Comparison of ENCODE assay signal across 22 cellular contexts in genomic region chr9:120861935-120862334, GRCh38. TPM values are rescaled to one million over a fixed set of nuclear protein-coding genes. Genes with fewer than 3 reads are reported as not detected.
A peak's percentile ranks its signal among the peaks of the same experiment; 100 is the strongest.
DNase-seq lines count a peak whose midpoint lies in the region; ATAC-seq and TF ChIP-seq lines count a peak whose summit lies in the region.
"Had no signal": no experiment of that assay in that cellular context is flagged by ENCODE, and none has a peak within 500 bp of the region (broad histone marks: within the 10 kb centered on the region; RNA-seq: fewer than 3 reads in every experiment).

No MANE protein-coding gene starts in this region.

- POLR2A ChIA-PET in CD8-positive, alpha-beta T cell (lab: Charles Lee), result no interaction called here

- intact Hi-C loops in CD8-positive, alpha-beta T cell (cut with DNase I, micrococcal nuclease), result no loop called here
- intact Hi-C loops in sciatic nerve (cut with DNase I), result loop anchor here (1.0 kb wide), 1 partner anchor 23 kb away; no protein-coding TSS in a partner anchor
- intact Hi-C loops in left lung (cut with DNase I), result no loop called here

- H3K27ac ChIP-seq in CD8-positive, alpha-beta T cell (ENCODE audit: low read depth, low read length), result no peak overlapping the region
- H3K27ac ChIP-seq in left lung, result no peak overlapping the region
- H3K27ac ChIP-seq: BLaER1, GM23248, PC-9 had no signal

- CTCF ChIA-PET in CD8-positive, alpha-beta T cell (lab: Charles Lee), result interaction anchor here (1.0 to 1.6 kb wide), 2 partner anchors 11 to 74 kb away, joined by 3 to 6 read pairs; no protein-coding TSS in a partner anchor

- H3K27me3 ChIP-seq in CD8-positive, alpha-beta T cell (ENCODE audit: insufficient read depth, low read length), result no peaks in the 10 kb centered on the region
- H3K27me3 ChIP-seq in left lung, result no peaks in the 10 kb centered on the region
- H3K27me3 ChIP-seq: BLaER1, MG63 had no signal

- H3K27ac Mint-ChIP-seq in CD8-positive, alpha-beta T cell, result peak overlapping the region; percentile 41
- H3K27ac Mint-ChIP-seq in activated T-helper 17 cell treated with anti-CD3 and anti-CD28 coated beads, Interleukin-2, amount 50 U/mL, for 72 hours, result peak overlapping the region; percentile 74

- H3K4me1 Mint-ChIP-seq in CD8-positive, alpha-beta T cell (ENCODE audit: low read depth), result no peaks in the 10 kb centered on the region
- peaks cover 10% of the 10 kb centered on the region for H3K4me1 Mint-ChIP-seq in activated T-helper 17 cell treated with anti-CD3 and anti-CD28 coated beads, Interleukin-2, amount 50 U/mL, for 72 hours

- ATAC-seq in CD8-positive, alpha-beta T cell, result no peak
- no peak for ATAC-seq in activated T-helper 17 cell treated with anti-CD3 and anti-CD28 coated beads, Interleukin-2, amount 50 U/mL, for 72 hours (replicated peaks)
- ATAC-seq in sciatic nerve (no peak), HG03175 (IDR thresholded peaks at IDR 0.05; ENCODE audit: unreplicated experiment) (no peak), left lung (no peak)

- no peak overlapping the region for H3K4me3 Mint-ChIP-seq in CD8-positive, alpha-beta T cell
- no peak overlapping the region for H3K4me3 Mint-ChIP-seq in activated T-helper 17 cell treated with anti-CD3 and anti-CD28 coated beads, Interleukin-2, amount 50 U/mL, for 72 hours
- H3K4me3 Mint-ChIP-seq: CD4-positive, alpha-beta T cell had no signal

- DNase-seq in activated effector memory CD4-positive, alpha-beta T cell treated with anti-CD3 and anti-CD28 coated beads, Interleukin-2, amount 50 U/mL, for 16 hours, result peak; percentile 22
- DNase-seq in activated effector memory CD4-positive, alpha-beta T cell treated with Interleukin-2 at 50 U/mL for 16 hours, result no peak
- no peak for DNase-seq in CD8-positive, alpha-beta T cell
- DNase-seq in sciatic nerve (ENCODE audit: low spot score), result peak; percentile 12
- DNase-seq in left lung, result no peak
- DNase-seq in CD1c-positive myeloid dendritic cell (ENCODE audit: extremely low spot score), result no peak
- DNase-seq: Caco-2; CD4-positive, alpha-beta T cell; GM23248; KBM-7; MG63; NCI-H2029; NCI-H446; NCI-H524 treated with DMSO at 0.1 percent for 48 hours; NCI-H82; NK-92 treated with Interleukin-12 subunit alpha and Interleukin-12 subunit beta, amount 100 ng/mL, for 24 hours; PC-9; RPMI8226; SHP77 treated with DMSO at 0.1 percent for 48 hours had no signal

- H3K4me3 ChIP-seq in CD8-positive, alpha-beta T cell (ENCODE audit: low read depth, low read length), result no peak overlapping the region
- H3K4me3 ChIP-seq in left lung, result no peak overlapping the region
- H3K4me3 ChIP-seq: BLaER1, GM23248, MG63, PC-9 had no signal

- no peaks in the 10 kb centered on the region for H3K4me1 ChIP-seq in CD8-positive, alpha-beta T cell (ENCODE audit: insufficient read depth, low read length)
- no peaks in the 10 kb centered on the region for H3K4me1 ChIP-seq in left lung
- H3K4me1 ChIP-seq: BLaER1, Caco-2 had no signal

- no peak for TF ChIP-seq CTCF in CD8-positive, alpha-beta T cell (IDR thresholded peaks at IDR 0.05)
- no peak for TF ChIP-seq CTCF in left lung (IDR thresholded peaks at IDR 0.05)

- H3K36me3 Mint-ChIP-seq in CD8-positive, alpha-beta T cell, result peaks cover 83% of the 10 kb centered on the region
- H3K36me3 Mint-ChIP-seq in activated T-helper 17 cell treated with anti-CD3 and anti-CD28 coated beads, Interleukin-2, amount 50 U/mL, for 72 hours (ENCODE audit: low read depth), result peaks cover 95% of the 10 kb centered on the region

- H3K36me3 ChIP-seq in CD8-positive, alpha-beta T cell (ENCODE audit: insufficient read depth, low read length), result peaks cover 76% of the 10 kb centered on the region
- H3K36me3 ChIP-seq in left lung, result peaks cover 0 to 88% of the 10 kb centered on the region in 2 donors

- H3K27me3 Mint-ChIP-seq in CD8-positive, alpha-beta T cell (ENCODE audit: low read depth), result no peaks in the 10 kb centered on the region
- H3K27me3 Mint-ChIP-seq in activated T-helper 17 cell treated with anti-CD3 and anti-CD28 coated beads, Interleukin-2, amount 50 U/mL, for 72 hours, result no peaks in the 10 kb centered on the region
- H3K27me3 Mint-ChIP-seq: CD4-positive, alpha-beta T cell had no signal

- H3K9me3 ChIP-seq in CD8-positive, alpha-beta T cell (ENCODE audit: low read length), result no peaks in the 10 kb centered on the region
- no peaks in the 10 kb centered on the region for H3K9me3 ChIP-seq in left lung
- H3K9me3 ChIP-seq: BLaER1, Caco-2, MG63 had no signal

- no peaks in the 10 kb centered on the region for H3K9me3 Mint-ChIP-seq in CD8-positive, alpha-beta T cell
- H3K9me3 Mint-ChIP-seq in activated T-helper 17 cell treated with anti-CD3 and anti-CD28 coated beads, Interleukin-2, amount 50 U/mL, for 72 hours, result no peaks in the 10 kb centered on the region
- H3K9me3 Mint-ChIP-seq: CD4-positive, alpha-beta T cell had no signal

RNA-seq across cellular contexts. Expression of gene PHF19, which starts 15.1 kb away (rescaled TPM):
- total RNA-seq in CD8-positive, alpha-beta T cell, result 10 to 100 TPM; 47.3 to 48.5 TPM
- total RNA-seq in activated T-helper 17 cell treated with anti-CD3 and anti-CD28 coated beads, Interleukin-2, amount 50 U/mL, for 72 hours, result 100 to 1,000 TPM; 236 to 258 TPM
- total RNA-seq in sciatic nerve (29.3 TPM), left lung (10 to 100 TPM; 37.0 to 40.2 TPM)

RNA-seq across cellular contexts. Expression of gene PSMD5, which starts 19.2 kb away (rescaled TPM):
- 10 to 100 TPM; 38.5 to 58.2 TPM for total RNA-seq in CD8-positive, alpha-beta T cell
- total RNA-seq in activated T-helper 17 cell treated with anti-CD3 and anti-CD28 coated beads, Interleukin-2, amount 50 U/mL, for 72 hours, result 10 to 100 TPM; 60.2 to 62.8 TPM
- total RNA-seq in sciatic nerve, result 39.0 TPM
- total RNA-seq in left lung, result 10 to 100 TPM; 47.3 to 52.1 TPM

Comparison
In these comparisons a context has a peak if more than half of its experiments do, and no peak if none do; other contexts are left out.
1. DNase-seq: peak in activated effector memory CD4-positive, alpha-beta T cell treated with anti-CD3 and anti-CD28 coated beads, Interleukin-2, amount 50 U/mL, for 16 hours (single experiment) and sciatic nerve (single experiment); none in activated effector memory CD4-positive, alpha-beta T cell treated with Interleukin-2 at 50 U/mL for 16 hours (single experiment), CD8-positive, alpha-beta T cell (0 of 7), left lung (0 of 2) and CD1c-positive myeloid dendritic cell (single experiment).